Comparison of ENCODE assay signal across 23 cellular contexts in genomic region chr17:61907361-61907760, GRCh38.
"Had no signal": no experiment of that assay in that cellular context is flagged by ENCODE, and none has a peak within 500 bp of the region (broad histone marks: within the 10 kb centered on the region; RNA-seq: fewer than 3 reads in every experiment).

No MANE protein-coding gene starts in this region.

- H3K9me3 ChIP-seq: MG63, SJSA1 had no signal

- ATAC-seq: HepG2 had no signal

- DNase-seq: IMR-90, Karpas-422, KG1, MG63, NCI-H1092, NCI-H1105 treated with DMSO at 0.1 percent for 48 hours, NCI-H1417 treated with DMSO at 0.1 percent for 48 hours, NCI-H146, NCI-H1694 treated with DMSO at 0.1 percent for 48 hours, NCI-H1930, NCI-H2081, NCI-H2107, NCI-H2227 treated with DMSO at 0.1 percent for 48 hours, NCI-H524, NCI-H526 treated with DMSO at 0.1 percent for 48 hours, NCI-H774, Right ventricle myocardium superior, RPMI8226, SIG-M5 had no signal

- H3K4me1 ChIP-seq: SJSA1 had no signal

- H3K27ac ChIP-seq: SJSA1, SK-N-MC had no signal

- H3K4me3 ChIP-seq: MG63, SJSA1, SK-N-MC had no signal

- FAIRE-seq: HepG2, RCC 7860 had no signal
